In genomic region chr15:40763801-40764765, GRCh38 we compare ENCODE assay signal across 8 cellular contexts. TPM values are rescaled to one million over a fixed set of nuclear protein-coding genes. Genes with fewer than 3 reads are reported as not detected.
DNase-seq lines count a peak whose midpoint lies in the region; ATAC-seq and TF ChIP-seq lines count a peak whose summit lies in the region.

TSS of gene GCHFR (plus strand) at chr15:40764068. CDS start at chr15:40764181, 113 bp downstream.

- no peaks in the 10 kb centered on the region for H3K9me3 ChIP-seq in OCI-LY1 (ENCODE audit: low read length)

- ATAC-seq in HG02759 (IDR thresholded peaks at IDR 0.05; ENCODE audit: unreplicated experiment): peak; percentile 53
- ATAC-seq in activated T-helper 17 cell treated with anti-CD3 and anti-CD28 coated beads, Interleukin-2, amount 50 U/mL, for 72 hours (replicated peaks): peak; percentile 81

- no peaks in the 10 kb centered on the region for H3K27me3 ChIP-seq in OCI-LY1 (ENCODE audit: insufficient read depth, low read length)

- H3K36me3 Mint-ChIP-seq in activated T-helper 17 cell treated with anti-CD3 and anti-CD28 coated beads, Interleukin-2, amount 50 U/mL, for 72 hours (ENCODE audit: low read depth): peaks cover 19% of the 10 kb centered on the region
- H3K36me3 Mint-ChIP-seq in nephron progenitor cell (ENCODE audit: low read depth): no peaks in the 10 kb centered on the region
- no peaks in the 10 kb centered on the region for H3K36me3 Mint-ChIP-seq in type B pancreatic cell

- 0 out of 2 replicates have a peak, but pooled peaks cover 3% of the 10 kb centered on the region for H3F3A ChIP-seq in OCI-LY1 (ENCODE audit: insufficient read depth, low read length)

- peaks cover 58% of the 10 kb centered on the region for H3K4me1 ChIP-seq in OCI-LY1 (ENCODE audit: insufficient read depth, low read length, severe bottlenecking)

- H3K27ac ChIP-seq in OCI-LY1 (ENCODE audit: low read depth, low read length, poor library complexity, severe bottlenecking): peak within 1 kb of the TSS; percentile 93

- TF ChIP-seq CTCF in OCI-LY1 (IDR thresholded peaks at IDR 0.05; ENCODE audit: low read length) (no peak; the same call in 1 of the 2 replicates), fibroblast of pulmonary artery (IDR thresholded peaks at IDR 0.05; ENCODE audit: low read length, missing control alignments) (peak; percentile 10), nephron progenitor cell (IDR thresholded peaks at IDR 0.05) (peak; percentile 40), type B pancreatic cell (conservative IDR thresholded peaks at IDR 0.05) (peak; percentile 63)

- H3K79me2 ChIP-seq in OCI-LY1 (ENCODE audit: insufficient read depth, low read length): no peaks in the 10 kb centered on the region

- no peak within 1 kb of the TSS for H2AFZ ChIP-seq in OCI-LY1 (ENCODE audit: low read length)

- no peaks in the 10 kb centered on the region for H3K27me3 Mint-ChIP-seq in activated T-helper 17 cell treated with anti-CD3 and anti-CD28 coated beads, Interleukin-2, amount 50 U/mL, for 72 hours
- H3K27me3 Mint-ChIP-seq in nephron progenitor cell (ENCODE audit: low read depth, poor library complexity) (peaks cover 7% of the 10 kb centered on the region), type B pancreatic cell (peaks cover 2% of the 10 kb centered on the region)

- H3K27ac Mint-ChIP-seq in activated T-helper 17 cell treated with anti-CD3 and anti-CD28 coated beads, Interleukin-2, amount 50 U/mL, for 72 hours: peak within 1 kb of the TSS; percentile 82
- H3K27ac Mint-ChIP-seq in nephron progenitor cell: peak within 1 kb of the TSS; percentile 68
- H3K27ac Mint-ChIP-seq in type B pancreatic cell: peak within 1 kb of the TSS; percentile 92

- H3K9me3 Mint-ChIP-seq in activated T-helper 17 cell treated with anti-CD3 and anti-CD28 coated beads, Interleukin-2, amount 50 U/mL, for 72 hours: no peaks in the 10 kb centered on the region
- H3K9me3 Mint-ChIP-seq in nephron progenitor cell (no peaks in the 10 kb centered on the region), type B pancreatic cell (no peaks in the 10 kb centered on the region)

- no peaks in the 10 kb centered on the region for H3K9me2 ChIP-seq in OCI-LY1 (ENCODE audit: low read depth, low read length)

- H3K4me2 ChIP-seq in OCI-LY1 (ENCODE audit: low read length): peak within 1 kb of the TSS; percentile 77

- peaks cover 9% of the 10 kb centered on the region; the same call in 1 of the 2 replicates for H3K36me3 ChIP-seq in OCI-LY1 (ENCODE audit: insufficient read depth, low read length)

- peak within 1 kb of the TSS; percentile 94 for H3K9ac ChIP-seq in OCI-LY1 (ENCODE audit: low read length)

- no peaks in the 10 kb centered on the region for H4K20me1 ChIP-seq in OCI-LY1 (ENCODE audit: insufficient read depth, low read length)

- peak within 1 kb of the TSS; percentile 79 for H3K4me3 Mint-ChIP-seq in activated T-helper 17 cell treated with anti-CD3 and anti-CD28 coated beads, Interleukin-2, amount 50 U/mL, for 72 hours
- peak within 1 kb of the TSS; percentile 85 for H3K4me3 Mint-ChIP-seq in nephron progenitor cell
- H3K4me3 Mint-ChIP-seq in type B pancreatic cell: peak within 1 kb of the TSS; percentile 87

- H3K4me1 Mint-ChIP-seq in activated T-helper 17 cell treated with anti-CD3 and anti-CD28 coated beads, Interleukin-2, amount 50 U/mL, for 72 hours: peaks cover 8% of the 10 kb centered on the region
- peaks cover 55% of the 10 kb centered on the region for H3K4me1 Mint-ChIP-seq in nephron progenitor cell
- H3K4me1 Mint-ChIP-seq in type B pancreatic cell (ENCODE audit: unreplicated experiment): peaks cover 17% of the 10 kb centered on the region

- H3K4me3 ChIP-seq in OCI-LY1 (ENCODE audit: low read depth, low read length, poor library complexity, severe bottlenecking) (peak within 1 kb of the TSS; percentile 76), fibroblast of pulmonary artery (replicated peaks; ENCODE audit: low read depth, low read length) (peak within 1 kb of the TSS; percentile 55)

- DNase-seq in DMS 273 (lab: John Stamatoyannopoulos, UW; ENCODE audit: unreplicated experiment) (peak; percentile 78), DMS 273 treated with DMSO at 0.1 percent for 48 hours (lab: John Stamatoyannopoulos, UW) (no peak), fibroblast of pulmonary artery (ENCODE audit: low read depth) (peak; percentile 59), nephron progenitor cell (peak; percentile 82), type B pancreatic cell (ENCODE audit: extremely low spot score, unreplicated experiment) (peak; percentile 82)

RNA-seq across cellular contexts. Expression of gene GCHFR, which starts in this region (rescaled TPM):
- 10 to 100 TPM; 46.1 to 50.4 TPM for total RNA-seq in activated T-helper 17 cell treated with anti-CD3 and anti-CD28 coated beads, Interleukin-2, amount 50 U/mL, for 72 hours
- total RNA-seq in type B pancreatic cell (ENCODE audit: low replicate concordance): 23.3 and 23.5 TPM in 2 replicates
